1 cellular context compared by ENCODE assay signal in genomic region chr2:110104025-110104771, GRCh38.
TF ChIP-seq lines count a peak whose summit lies in the region.

No MANE protein-coding gene starts in this region.

TF ChIP-seq in SK-N-SH, 30 proteins besides CTCF, POLR2A, EP300 and RAD21 (continued from another document):
- TF ChIP-seq USF2 (IDR thresholded peaks at IDR 0.05; ENCODE audit: borderline replicate concordance, low read depth, low read length) (no peak), REST (IDR thresholded peaks at IDR 0.05; ENCODE audit: low read depth, low read length) (no peak), TEAD4 (IDR thresholded peaks at IDR 0.05; ENCODE audit: borderline replicate concordance, insufficient read depth) (no peak)
TF ChIP-seq in SK-N-SH: peak in this region for 0.
